16 cellular contexts compared by ENCODE assay signal in the genomic region with DNA sequence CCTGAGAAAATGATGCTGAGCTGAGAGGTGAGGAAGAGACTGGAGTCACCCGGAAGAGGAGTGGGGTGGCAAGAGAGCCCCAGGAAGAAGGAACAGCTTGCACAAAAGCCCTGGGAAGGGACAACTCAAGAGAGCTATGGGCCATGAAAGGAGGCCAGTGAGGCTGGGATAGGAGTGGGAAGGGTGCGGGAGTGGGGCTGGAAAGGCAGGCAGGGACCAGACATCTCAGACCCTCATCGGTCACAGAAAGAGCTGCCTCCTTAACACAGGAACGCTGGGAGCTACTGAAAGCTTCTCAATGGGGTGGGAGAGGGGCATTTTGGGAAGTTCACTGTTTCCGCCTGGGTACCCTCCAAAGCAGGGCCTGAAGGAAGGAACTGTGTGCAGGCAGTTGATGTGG.
DNase-seq lines count a peak whose midpoint lies in the region; ATAC-seq and TF ChIP-seq lines count a peak whose summit lies in the region.
"Had no signal": no experiment of that assay in that cellular context is flagged by ENCODE, and none has a peak within 500 bp of the region (broad histone marks: within the 10 kb centered on the region; RNA-seq: fewer than 3 reads in every experiment).

No MANE protein-coding gene starts in this region.

- H4K20me1 ChIP-seq in neural progenitor cell (ENCODE audit: low read depth), result no peaks in the 10 kb centered on the region
- H4K20me1 ChIP-seq: BLaER1 treated with 17β-estradiol and CSF1 and Interleukin-3, amounts not matched to agents 10 nM and 100 nM had no signal

- ATAC-seq in left ventricle myocardium superior (no peak), GM21367 (IDR thresholded peaks at IDR 0.05; ENCODE audit: unreplicated experiment) (no peak)
- ATAC-seq: HepG2 had no signal

- peaks cover 31% of the 10 kb centered on the region for H3F3A ChIP-seq in neural progenitor cell (ENCODE audit: low read depth)

- peak overlapping the region; percentile 14 for H3K27ac Mint-ChIP-seq in neural progenitor cell

- 84% methylated on average over 5 of the region's 5 CpGs for WGBS in esophagus muscularis mucosa

- no peak overlapping the region for H3K4me2 ChIP-seq in neural progenitor cell
- H3K4me2 ChIP-seq: BLaER1 treated with 17β-estradiol and CSF1 and Interleukin-3, amounts not matched to agents 10 nM and 100 nM; KMS-11; PC-9 had no signal

- H3K36me3 ChIP-seq in esophagus muscularis mucosa, result no peaks in the 10 kb centered on the region
- no peaks in the 10 kb centered on the region for H3K36me3 ChIP-seq in neural progenitor cell
- H3K36me3 ChIP-seq in vagina, result no peaks in the 10 kb centered on the region
- H3K36me3 ChIP-seq: BLaER1 treated with 17β-estradiol and CSF1 and Interleukin-3, amounts not matched to agents 10 nM and 100 nM had no signal

- H3K9me3 ChIP-seq in esophagus muscularis mucosa (no peaks in the 10 kb centered on the region), neural progenitor cell (ENCODE audit: low read depth) (no peaks in the 10 kb centered on the region), vagina (no peaks in the 10 kb centered on the region)

- H3K27me3 Mint-ChIP-seq in neural progenitor cell (ENCODE audit: insufficient read depth, low read depth), result peaks cover 15% of the 10 kb centered on the region

- no peaks in the 10 kb centered on the region for H3K36me3 Mint-ChIP-seq in neural progenitor cell

- no peak overlapping the region for H3K9ac ChIP-seq in neural progenitor cell
- H3K9ac ChIP-seq: BLaER1 treated with 17β-estradiol and CSF1 and Interleukin-3, amounts not matched to agents 10 nM and 100 nM; KMS-11 had no signal

- peaks cover 0 to 7% (median 0%) of the 10 kb centered on the region in 4 donors for H3K27me3 ChIP-seq in esophagus muscularis mucosa
- no peaks in the 10 kb centered on the region for H3K27me3 ChIP-seq in neural progenitor cell
- no peaks in the 10 kb centered on the region for H3K27me3 ChIP-seq in vagina
- H3K27me3 ChIP-seq: BLaER1 treated with 17β-estradiol and CSF1 and Interleukin-3, amounts not matched to agents 10 nM and 100 nM had no signal

- TF ChIP-seq CTCF in esophagus muscularis mucosa (IDR thresholded peaks at IDR 0.05) (no peak), neural progenitor cell (IDR thresholded peaks at IDR 0.05) (no peak), vagina (IDR thresholded peaks at IDR 0.05) (no peak)

- H3K9me3 Mint-ChIP-seq in neural progenitor cell, result peaks cover 2% of the 10 kb centered on the region

- H3K4me3 ChIP-seq in esophagus muscularis mucosa, result no peak overlapping the region
- H3K4me3 ChIP-seq in neural progenitor cell, result no peak overlapping the region
- H3K4me3 ChIP-seq in vagina, result no peak overlapping the region
- H3K4me3 ChIP-seq: BLaER1 treated with 17β-estradiol and CSF1 and Interleukin-3, amounts not matched to agents 10 nM and 100 nM; PC-9 had no signal

- intact Hi-C loops in cardiac septum (cut with DNase I), result no loop called here
- intact Hi-C loops in left ventricle myocardium superior (cut with micrococcal nuclease), result no loop called here
- intact Hi-C loops in esophagus muscularis mucosa (cut with DNase I), result no loop called here
- intact Hi-C loops in vagina (cut with DNase I), result no loop called here

- H3K79me2 ChIP-seq in neural progenitor cell (ENCODE audit: low read depth), result no peaks in the 10 kb centered on the region

- H3K4me1 ChIP-seq in esophagus muscularis mucosa, result no peaks in the 10 kb centered on the region
- peaks cover 60% of the 10 kb centered on the region for H3K4me1 ChIP-seq in neural progenitor cell
- no peaks in the 10 kb centered on the region for H3K4me1 ChIP-seq in vagina

- peaks cover 36% of the 10 kb centered on the region for H3K4me1 Mint-ChIP-seq in neural progenitor cell

- no peak overlapping the region for H3K4me3 Mint-ChIP-seq in neural progenitor cell

- DNase-seq in cardiac septum (ENCODE audit: low spot score) (peak; percentile 39), left ventricle myocardium superior (no peak), esophagus muscularis mucosa (ENCODE audit: extremely low spot score) (peak; percentile 57), neural progenitor cell (ENCODE audit: low spot score) (no peak), vagina (ENCODE audit: extremely low spot score in 2 of 2) (peak; percentile 64 to 77), AML-193 (lab: John Stamatoyannopoulos, UW) (no peak)
- DNase-seq: H7, NCI-H1092, NCI-H2107, NCI-H345, NCI-H526 treated with DMSO at 0.1 percent for 48 hours had no signal

- H2AFZ ChIP-seq in neural progenitor cell (replicated peaks), result no peak overlapping the region
- H2AFZ ChIP-seq: PC-9 had no signal

- no peak overlapping the region for H3K27ac ChIP-seq in esophagus muscularis mucosa (replicated peaks in 1 of 4)
- no peak overlapping the region for H3K27ac ChIP-seq in neural progenitor cell
- H3K27ac ChIP-seq in vagina, result no peak overlapping the region
- H3K27ac ChIP-seq: BLaER1 treated with 17β-estradiol and CSF1 and Interleukin-3, amounts not matched to agents 10 nM and 100 nM; KMS-11; PC-9 had no signal

- no peak for TF ChIP-seq EP300 in esophagus muscularis mucosa (IDR thresholded peaks at IDR 0.05)

- TF ChIP-seq POLR2A in esophagus muscularis mucosa (IDR thresholded peaks at IDR 0.05; ENCODE audit: low read depth), result no peak
- TF ChIP-seq POLR2A in vagina (IDR thresholded peaks at IDR 0.05), result no peak

Comparison
In these comparisons a context has a peak if more than half of its experiments do, and no peak if none do; other contexts are left out.
1. DNase-seq: peak in cardiac septum (single experiment), esophagus muscularis mucosa (single experiment) and vagina (2 of 2); none in left ventricle myocardium superior (single experiment), neural progenitor cell (single experiment) and AML-193 (0 of 2).